23 cellular contexts compared by ENCODE assay signal in the genomic region with DNA sequence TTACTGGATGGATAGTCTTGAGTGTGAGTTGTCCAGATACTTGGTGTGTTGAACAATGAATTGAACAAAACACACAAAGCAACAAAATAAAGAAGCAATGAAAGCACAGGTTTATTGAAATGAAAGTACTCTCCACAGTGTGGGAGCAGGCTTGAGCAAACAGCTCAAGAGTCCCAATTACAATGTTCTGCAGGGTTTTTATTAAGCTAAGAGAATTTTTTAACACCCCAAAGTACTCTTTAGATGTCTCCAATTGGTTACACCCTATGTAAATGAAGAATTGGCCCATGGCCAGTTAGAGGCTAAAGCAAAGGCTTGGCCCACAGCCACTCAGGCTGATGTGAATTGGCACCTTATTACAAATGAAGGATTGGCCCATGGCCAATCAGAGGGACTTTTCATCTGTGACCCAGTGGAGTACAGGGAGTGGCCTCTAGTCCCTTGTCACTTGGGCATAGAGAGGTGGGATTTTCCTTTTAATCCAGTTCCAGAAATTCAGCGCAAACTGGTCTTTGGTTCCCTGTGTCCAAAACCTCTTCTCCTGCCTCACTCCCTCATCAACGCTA. TPM values are rescaled to one million over a fixed set of nuclear protein-coding genes. Genes with fewer than 3 reads are reported as not detected.
A peak's percentile ranks its signal among the peaks of the same experiment; 100 is the strongest.
DNase-seq lines count a peak whose midpoint lies in the region; FAIRE-seq and TF ChIP-seq lines count a peak whose summit lies in the region.
"Had no signal": no experiment of that assay in that cellular context is flagged by ENCODE, and none has a peak within 500 bp of the region (broad histone marks: within the 10 kb centered on the region; RNA-seq: fewer than 3 reads in every experiment).

No MANE protein-coding gene starts in this region.

- no peaks in the 10 kb centered on the region for H3K27me3 ChIP-seq in colonic mucosa
- H3K27me3 ChIP-seq: dorsolateral prefrontal cortex, tibial nerve had no signal

- H3K9me3 ChIP-seq in colonic mucosa, result no peaks in the 10 kb centered on the region

- no peaks in the 10 kb centered on the region for H3K36me3 ChIP-seq in colonic mucosa
- H3K36me3 ChIP-seq: tibial nerve had no signal

- intact Hi-C loops in colonic mucosa (cut with DNase I), result no loop called here

- H3K9ac ChIP-seq in colonic mucosa (ENCODE audit: low read depth in 2 of 2, low read length in 2 of 2), result no peak overlapping the region

- no peak for TF ChIP-seq CTCF in colonic mucosa (IDR thresholded peaks at IDR 0.05)
- no peak for TF ChIP-seq CTCF in D721Med (IDR thresholded peaks at IDR 0.05; ENCODE audit: insufficient read depth, missing control alignments)

- H3K4me3 ChIP-seq in colonic mucosa, result no peak overlapping the region
- H3K4me3 ChIP-seq: dorsolateral prefrontal cortex, lung, smooth muscle cell, tibial nerve had no signal

- H3K4me1 ChIP-seq in colonic mucosa, result no peaks in the 10 kb centered on the region
- H3K4me1 ChIP-seq: tibial nerve had no signal

- peak; percentile 89 for DNase-seq in DMS153 (lab: John Stamatoyannopoulos, UW)
- DNase-seq in NCI-H1092 (lab: John Stamatoyannopoulos, UW), result peak; percentile 77
- peak; percentile 79 for DNase-seq in NCI-H345 (lab: John Stamatoyannopoulos, UW)
- DNase-seq in colonic mucosa, result peak; percentile 27
- DNase-seq in D341Med (ENCODE audit: low spot score), result no peak
- no peak for DNase-seq in activated CD4-positive, alpha-beta T cell treated with anti-CD3 and anti-CD28 coated beads, Interleukin-2, amount 50 U/mL, for 4 hours
- DNase-seq in D721Med (ENCODE audit: insufficient read length, low spot score), result no peak
- DNase-seq: activated CD4-positive, CD25-positive, alpha-beta regulatory T cell; activated CD8-positive, alpha-beta T cell treated with anti-CD3 and anti-CD28 coated beads for 36 hours; activated naive CD4-positive, alpha-beta T cell; caudate nucleus; CD8-positive, alpha-beta memory T cell; dorsolateral prefrontal cortex; islet precursor cell; occipital lobe; stimulated activated CD4-positive, alpha-beta T cell treated with anti-CD3 and anti-CD28 coated beads, Interleukin-2, amount 100 ng/mL, for 48 hours; T1000 had no signal

- H3K27ac ChIP-seq in colonic mucosa, result no peak overlapping the region
- H3K27ac ChIP-seq: dorsolateral prefrontal cortex, tibial nerve had no signal

- FAIRE-seq in D721Med (lab: Jason Lieb, UNC), result no peak

RNA-seq across cellular contexts. Expression of a gene that starts 30.1 kb away (rescaled TPM):
- 1 to 10 TPM; 3.4 to 5.2 TPM for total RNA-seq in colonic mucosa
- total RNA-seq: activated CD8-positive, alpha-beta T cell treated with anti-CD3 and anti-CD28 coated beads for 36 hours; CD8-positive, alpha-beta memory T cell; frontal cortex; G401; lung; M059J; occipital lobe; smooth muscle cell; tibial nerve had no signal

Comparison
In these comparisons a context has a peak if more than half of its experiments do, and no peak if none do; other contexts are left out.
1. DNase-seq: peak in DMS153 (single experiment), NCI-H1092 (single experiment), NCI-H345 (single experiment) and colonic mucosa (single experiment); none in D341Med (single experiment), activated CD4-positive, alpha-beta T cell treated with anti-CD3 and anti-CD28 coated beads, Interleukin-2, amount 50 U/mL, for 4 hours (0 of 2) and D721Med (single experiment).